In genomic region chr15:41971893-41972340, GRCh38 we compare ENCODE assay signal across 9 cellular contexts. TPM values are rescaled to one million over a fixed set of nuclear protein-coding genes. Genes with fewer than 3 reads are reported as not detected.
DNase-seq lines count a peak whose midpoint lies in the region; ATAC-seq and TF ChIP-seq lines count a peak whose summit lies in the region.
"Had no signal": no experiment of that assay in that cellular context is flagged by ENCODE, and none has a peak within 500 bp of the region (broad histone marks: within the 10 kb centered on the region; RNA-seq: fewer than 3 reads in every experiment).

No MANE protein-coding gene starts in this region.

- no peaks in the 10 kb centered on the region; the same call in 1 of the 2 replicates for H3K36me3 ChIP-seq in Panc1 (ENCODE audit: control insufficient read depth, insufficient read depth, low read length)

- H3K9me3 Mint-ChIP-seq in HFFc6 (no peaks in the 10 kb centered on the region), nephron progenitor cell (no peaks in the 10 kb centered on the region)

- peak; percentile 43 for DNase-seq in NK-92 treated with Interleukin-12 subunit alpha and Interleukin-12 subunit beta, amount 100 ng/mL, for 24 hours (lab: John Stamatoyannopoulos, UW)
- DNase-seq in NK-92 (lab: John Stamatoyannopoulos, UW; ENCODE audit: unreplicated experiment) (no peak), HFFc6 (no peak), Panc1 (ENCODE audit: low read depth, low spot score) (no peak), epithelial cell of prostate (ENCODE audit: low read depth, low spot score) (no peak), nephron progenitor cell (peak; percentile 62), A172 (ENCODE audit: low spot score) (no peak), HT-29 (ENCODE audit: low spot score) (no peak)

- no TSS peak for BruUV-seq in Panc1 (replicated peaks; lab: Mats Ljungman, UMichigan)

- H3K27ac Mint-ChIP-seq in HFFc6 (peak overlapping the region; percentile 77), nephron progenitor cell (no peak overlapping the region)

- H3K4me3 ChIP-seq in Panc1 (ENCODE audit: low read depth in 2 of 2, low read length in 2 of 2) = peak overlapping the region; percentile 85 to 88

- H3K36me3 Mint-ChIP-seq in HFFc6 (ENCODE audit: low read depth) (no peaks in the 10 kb centered on the region), nephron progenitor cell (ENCODE audit: low read depth) (no peaks in the 10 kb centered on the region)

- intact Hi-C loops in Panc1 (cut with micrococcal nuclease; ENCODE audit: unreplicated experiment) = no loop called here

- H3K4me1 Mint-ChIP-seq in HFFc6 (ENCODE audit: low read depth) = peaks cover 39% of the 10 kb centered on the region
- peaks cover 24% of the 10 kb centered on the region for H3K4me1 Mint-ChIP-seq in nephron progenitor cell

- peaks cover 7% of the 10 kb centered on the region for H3K27me3 Mint-ChIP-seq in HFFc6 (ENCODE audit: insufficient read depth)
- peaks cover 26% of the 10 kb centered on the region for H3K27me3 Mint-ChIP-seq in nephron progenitor cell (ENCODE audit: low read depth, poor library complexity)

- POLR2A ChIA-PET in Panc1 (lab: Charles Lee) = interaction anchor here (1.6 kb wide), 1 partner anchor 14 kb away, joined by 4 read pairs; no protein-coding TSS in a partner anchor

- H3K27ac ChIP-seq in Panc1 (ENCODE audit: low read length) (peak overlapping the region; percentile 81), epithelial cell of prostate (peak overlapping the region; percentile 71)

- H3K4me1 ChIP-seq in Panc1 (ENCODE audit: control insufficient read depth, insufficient read depth, low read length) = peaks cover 29% of the 10 kb centered on the region; the same call in 1 of the 2 replicates

- no peaks in the 10 kb centered on the region for H3K27me3 ChIP-seq in Panc1 (ENCODE audit: control insufficient read depth, insufficient read depth, low read length)

- ATAC-seq in Panc1 = peak; percentile 72

- H3K9me3 ChIP-seq in Panc1 (ENCODE audit: control insufficient read depth, insufficient read depth, low read depth, low read length) = no peaks in the 10 kb centered on the region

- TF ChIP-seq CTCF in HFFc6 (IDR thresholded peaks at IDR 0.05) (no peak), Panc1 (IDR thresholded peaks at IDR 0.05) (no peak), nephron progenitor cell (IDR thresholded peaks at IDR 0.05) (no peak)

- CTCF ChIA-PET in Panc1 (lab: Charles Lee) = interaction anchor here (1.2 to 1.6 kb wide), 2 partner anchors 35 to 199 kb away, joined by 3 to 5 read pairs; no protein-coding TSS in a partner anchor

- peak overlapping the region; percentile 90 for H3K4me3 Mint-ChIP-seq in HFFc6
- H3K4me3 Mint-ChIP-seq in nephron progenitor cell = peak overlapping the region; percentile 89

- in situ Hi-C loops in Panc1 (cut with HindIII; ENCODE audit: low pct_unique_long_range_greater_than_20kb, low sequenced_read_pairs) = no loop called here

RNA-seq across cellular contexts. Expression of gene EHD4, which starts 0.4 kb away (rescaled TPM):
- 10 to 100 TPM; 14.1 to 21.8 (median 18.1) TPM for total RNA-seq in HFFc6 (2021; fragmentation: NEBNext Ultra II Directional; extraction: Animal tissue kit (Norgen Biotek cat#: 25700))
- total RNA-seq in Panc1 (2021; ENCODE audit: unreplicated experiment) = 43.2 TPM
- polyA plus RNA-seq in Panc1 (2012; ENCODE audit: insufficient read length) = 33.9 TPM
- total RNA-seq in A172 (2014; rRNA removed; shearing (Covaris generic)) = 15.4 and 15.5 TPM in 2 replicates
- 54.2 and 60.6 TPM in 2 replicates for total RNA-seq in HT-29 (2014; rRNA removed; shearing (Covaris generic))

RNA-seq across cellular contexts. Expression of gene PLA2G4E, which starts 48.9 kb away (rescaled TPM):
- total RNA-seq in HFFc6 (2021; fragmentation: NEBNext Ultra II Directional; extraction: Animal tissue kit (Norgen Biotek cat#: 25700)) = not detected
- total RNA-seq in Panc1 (2021; ENCODE audit: unreplicated experiment) = not detected
- polyA plus RNA-seq in Panc1 (2012; ENCODE audit: insufficient read length) = not detected
- not detected in 2 replicates for total RNA-seq in A172 (2014; rRNA removed; shearing (Covaris generic))
- total RNA-seq in HT-29 (2014; rRNA removed; shearing (Covaris generic)) = not detected in 2 replicates
- total RNA-seq: Daoy had no signal

Comparison
In these comparisons a context has a peak if more than half of its experiments do, and no peak if none do; other contexts are left out.
1. DNase-seq: peak in NK-92 treated with Interleukin-12 subunit alpha and Interleukin-12 subunit beta, amount 100 ng/mL, for 24 hours (single experiment) and nephron progenitor cell (single experiment); none in NK-92 (single experiment), HFFc6 (single experiment), Panc1 (single experiment), epithelial cell of prostate (single experiment), A172 (single experiment) and HT-29 (single experiment).